Comparison of ENCODE assay signal across 2 cellular contexts in the genomic region with DNA sequence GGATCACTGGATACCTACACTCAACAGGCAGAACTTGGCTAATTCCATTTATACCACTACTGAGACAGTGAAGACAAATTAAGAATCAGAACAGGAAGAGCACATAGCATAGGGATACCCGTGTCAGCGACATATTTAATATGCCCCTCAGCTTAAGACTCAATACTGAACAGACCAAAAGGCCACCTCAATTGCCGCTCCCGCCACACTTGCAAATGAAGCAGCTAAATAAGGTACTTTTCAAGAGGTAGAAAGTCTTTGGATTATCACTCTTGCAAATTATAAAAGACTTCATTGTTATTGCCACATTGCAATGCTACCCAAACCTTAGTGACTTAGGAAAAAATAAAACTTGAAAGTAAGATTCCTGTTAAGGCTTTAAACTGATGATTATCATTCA.
TF ChIP-seq lines count a peak whose summit lies in the region.

No MANE protein-coding gene starts in this region.

TF ChIP-seq in HepG2, 621 proteins besides CTCF, POLR2A, EP300 and RAD21:
- TF ChIP-seq, protein P1, sequence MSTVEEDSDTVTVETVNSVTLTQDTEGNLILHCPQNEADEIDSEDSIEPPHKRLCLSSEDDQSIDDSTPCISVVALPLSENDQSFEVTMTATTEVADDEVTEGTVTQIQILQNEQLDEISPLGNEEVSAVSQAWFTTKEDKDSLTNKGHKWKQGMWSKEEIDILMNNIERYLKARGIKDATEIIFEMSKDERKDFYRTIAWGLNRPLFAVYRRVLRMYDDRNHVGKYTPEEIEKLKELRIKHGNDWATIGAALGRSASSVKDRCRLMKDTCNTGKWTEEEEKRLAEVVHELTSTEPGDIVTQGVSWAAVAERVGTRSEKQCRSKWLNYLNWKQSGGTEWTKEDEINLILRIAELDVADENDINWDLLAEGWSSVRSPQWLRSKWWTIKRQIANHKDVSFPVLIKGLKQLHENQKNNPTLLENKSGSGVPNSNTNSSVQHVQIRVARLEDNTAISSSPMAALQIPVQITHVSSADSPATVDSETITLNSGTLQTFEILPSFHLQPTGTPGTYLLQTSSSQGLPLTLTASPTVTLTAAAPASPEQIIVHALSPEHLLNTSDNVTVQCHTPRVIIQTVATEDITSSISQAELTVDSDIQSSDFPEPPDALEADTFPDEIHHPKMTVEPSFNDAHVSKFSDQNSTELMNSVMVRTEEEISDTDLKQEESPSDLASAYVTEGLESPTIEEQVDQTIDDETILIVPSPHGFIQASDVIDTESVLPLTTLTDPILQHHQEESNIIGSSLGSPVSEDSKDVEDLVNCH (CRISPR knock-in tag; IDR thresholded peaks at IDR 0.05): no peak
- TF ChIP-seq POLR2G (IDR thresholded peaks at IDR 0.05; ENCODE audit: low read depth, low read length): 0 out of 2 replicates have a peak, but pooled peaks have one; percentile 16

TF ChIP-seq in K562, 482 proteins besides CTCF, POLR2A, EP300 and RAD21:
- TF ChIP-seq EGR1 (conservative IDR thresholded peaks at IDR 0.05) (no peak), BRD4 (IDR thresholded peaks at IDR 0.05) (no peak), NFATC3 (IDR thresholded peaks at IDR 0.05) (no peak), BCL6 (CRISPR knock-in tag; IDR thresholded peaks at IDR 0.05) (no peak), NR3C1 (CRISPR knock-in tag; IDR thresholded peaks at IDR 0.05) (no peak), NR2F6 (CRISPR knock-in tag; IDR thresholded peaks at IDR 0.05) (no peak), SIN3A (IDR thresholded peaks at IDR 0.05; ENCODE audit: borderline replicate concordance in 2 of 2, control insufficient read depth in 1 of 2, low read depth in 2 of 2, low read length in 2 of 2) (no peak), NUFIP1 (IDR thresholded peaks at IDR 0.05; ENCODE audit: partially characterized antibody) (no peak), ERF (CRISPR knock-in tag; IDR thresholded peaks at IDR 0.05) (no peak), MYBL2 (IDR thresholded peaks at IDR 0.05; ENCODE audit: low read depth) (no peak), MYBL2 (CRISPR knock-in tag; IDR thresholded peaks at IDR 0.05; ENCODE audit: borderline replicate concordance) (no peak), NFYB (IDR thresholded peaks at IDR 0.05; ENCODE audit: extremely low read depth, insufficient read length) (no peak), PURB (CRISPR knock-in tag; IDR thresholded peaks at IDR 0.05; ENCODE audit: low read depth) (no peak), SMARCB1 (IDR thresholded peaks at IDR 0.05; ENCODE audit: insufficient read length, low read depth) (no peak), CBFA2T2 (conservative IDR thresholded peaks at IDR 0.05) (no peak), ZNF224 (CRISPR knock-in tag; IDR thresholded peaks at IDR 0.05) (no peak)
- TF ChIP-seq, protein P2, sequence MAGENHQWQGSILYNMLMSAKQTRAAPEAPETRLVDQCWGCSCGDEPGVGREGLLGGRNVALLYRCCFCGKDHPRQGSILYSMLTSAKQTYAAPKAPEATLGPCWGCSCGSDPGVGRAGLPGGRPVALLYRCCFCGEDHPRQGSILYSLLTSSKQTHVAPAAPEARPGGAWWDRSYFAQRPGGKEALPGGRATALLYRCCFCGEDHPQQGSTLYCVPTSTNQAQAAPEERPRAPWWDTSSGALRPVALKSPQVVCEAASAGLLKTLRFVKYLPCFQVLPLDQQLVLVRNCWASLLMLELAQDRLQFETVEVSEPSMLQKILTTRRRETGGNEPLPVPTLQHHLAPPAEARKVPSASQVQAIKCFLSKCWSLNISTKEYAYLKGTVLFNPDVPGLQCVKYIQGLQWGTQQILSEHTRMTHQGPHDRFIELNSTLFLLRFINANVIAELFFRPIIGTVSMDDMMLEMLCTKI (IDR thresholded peaks at IDR 0.05; ENCODE audit: partially characterized antibody): no peak
- TF ChIP-seq, protein P3, sequence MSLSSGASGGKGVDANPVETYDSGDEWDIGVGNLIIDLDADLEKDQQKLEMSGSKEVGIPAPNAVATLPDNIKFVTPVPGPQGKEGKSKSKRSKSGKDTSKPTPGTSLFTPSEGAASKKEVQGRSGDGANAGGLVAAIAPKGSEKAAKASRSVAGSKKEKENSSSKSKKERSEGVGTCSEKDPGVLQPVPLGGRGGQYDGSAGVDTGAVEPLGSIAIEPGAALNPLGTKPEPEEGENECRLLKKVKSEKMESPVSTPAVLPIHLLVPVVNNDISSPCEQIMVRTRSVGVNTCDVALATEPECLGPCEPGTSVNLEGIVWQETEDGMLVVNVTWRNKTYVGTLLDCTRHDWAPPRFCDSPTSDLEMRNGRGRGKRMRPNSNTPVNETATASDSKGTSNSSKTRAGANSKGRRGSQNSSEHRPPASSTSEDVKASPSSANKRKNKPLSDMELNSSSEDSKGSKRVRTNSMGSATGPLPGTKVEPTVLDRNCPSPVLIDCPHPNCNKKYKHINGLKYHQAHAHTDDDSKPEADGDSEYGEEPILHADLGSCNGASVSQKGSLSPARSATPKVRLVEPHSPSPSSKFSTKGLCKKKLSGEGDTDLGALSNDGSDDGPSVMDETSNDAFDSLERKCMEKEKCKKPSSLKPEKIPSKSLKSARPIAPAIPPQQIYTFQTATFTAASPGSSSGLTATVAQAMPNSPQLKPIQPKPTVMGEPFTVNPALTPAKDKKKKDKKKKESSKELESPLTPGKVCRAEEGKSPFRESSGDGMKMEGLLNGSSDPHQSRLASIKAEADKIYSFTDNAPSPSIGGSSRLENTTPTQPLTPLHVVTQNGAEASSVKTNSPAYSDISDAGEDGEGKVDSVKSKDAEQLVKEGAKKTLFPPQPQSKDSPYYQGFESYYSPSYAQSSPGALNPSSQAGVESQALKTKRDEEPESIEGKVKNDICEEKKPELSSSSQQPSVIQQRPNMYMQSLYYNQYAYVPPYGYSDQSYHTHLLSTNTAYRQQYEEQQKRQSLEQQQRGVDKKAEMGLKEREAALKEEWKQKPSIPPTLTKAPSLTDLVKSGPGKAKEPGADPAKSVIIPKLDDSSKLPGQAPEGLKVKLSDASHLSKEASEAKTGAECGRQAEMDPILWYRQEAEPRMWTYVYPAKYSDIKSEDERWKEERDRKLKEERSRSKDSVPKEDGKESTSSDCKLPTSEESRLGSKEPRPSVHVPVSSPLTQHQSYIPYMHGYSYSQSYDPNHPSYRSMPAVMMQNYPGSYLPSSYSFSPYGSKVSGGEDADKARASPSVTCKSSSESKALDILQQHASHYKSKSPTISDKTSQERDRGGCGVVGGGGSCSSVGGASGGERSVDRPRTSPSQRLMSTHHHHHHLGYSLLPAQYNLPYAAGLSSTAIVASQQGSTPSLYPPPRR (CRISPR knock-in tag; IDR thresholded peaks at IDR 0.05; ENCODE audit: borderline replicate concordance): no peak
- TF ChIP-seq, protein P4, sequence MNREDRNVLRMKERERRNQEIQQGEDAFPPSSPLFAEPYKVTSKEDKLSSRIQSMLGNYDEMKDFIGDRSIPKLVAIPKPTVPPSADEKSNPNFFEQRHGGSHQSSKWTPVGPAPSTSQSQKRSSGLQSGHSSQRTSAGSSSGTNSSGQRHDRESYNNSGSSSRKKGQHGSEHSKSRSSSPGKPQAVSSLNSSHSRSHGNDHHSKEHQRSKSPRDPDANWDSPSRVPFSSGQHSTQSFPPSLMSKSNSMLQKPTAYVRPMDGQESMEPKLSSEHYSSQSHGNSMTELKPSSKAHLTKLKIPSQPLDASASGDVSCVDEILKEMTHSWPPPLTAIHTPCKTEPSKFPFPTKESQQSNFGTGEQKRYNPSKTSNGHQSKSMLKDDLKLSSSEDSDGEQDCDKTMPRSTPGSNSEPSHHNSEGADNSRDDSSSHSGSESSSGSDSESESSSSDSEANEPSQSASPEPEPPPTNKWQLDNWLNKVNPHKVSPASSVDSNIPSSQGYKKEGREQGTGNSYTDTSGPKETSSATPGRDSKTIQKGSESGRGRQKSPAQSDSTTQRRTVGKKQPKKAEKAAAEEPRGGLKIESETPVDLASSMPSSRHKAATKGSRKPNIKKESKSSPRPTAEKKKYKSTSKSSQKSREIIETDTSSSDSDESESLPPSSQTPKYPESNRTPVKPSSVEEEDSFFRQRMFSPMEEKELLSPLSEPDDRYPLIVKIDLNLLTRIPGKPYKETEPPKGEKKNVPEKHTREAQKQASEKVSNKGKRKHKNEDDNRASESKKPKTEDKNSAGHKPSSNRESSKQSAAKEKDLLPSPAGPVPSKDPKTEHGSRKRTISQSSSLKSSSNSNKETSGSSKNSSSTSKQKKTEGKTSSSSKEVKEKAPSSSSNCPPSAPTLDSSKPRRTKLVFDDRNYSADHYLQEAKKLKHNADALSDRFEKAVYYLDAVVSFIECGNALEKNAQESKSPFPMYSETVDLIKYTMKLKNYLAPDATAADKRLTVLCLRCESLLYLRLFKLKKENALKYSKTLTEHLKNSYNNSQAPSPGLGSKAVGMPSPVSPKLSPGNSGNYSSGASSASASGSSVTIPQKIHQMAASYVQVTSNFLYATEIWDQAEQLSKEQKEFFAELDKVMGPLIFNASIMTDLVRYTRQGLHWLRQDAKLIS (CRISPR knock-in tag; IDR thresholded peaks at IDR 0.05): no peak
